In genomic region chr12:57006809-57007475, GRCh38 we compare ENCODE assay signal across 8 cellular contexts.
DNase-seq lines count a peak whose midpoint lies in the region; ATAC-seq lines count a peak whose summit lies in the region.

No MANE protein-coding gene starts in this region.

- peak overlapping the region; percentile 96 for H3K4me3 Mint-ChIP-seq in stimulated activated effector memory CD8-positive, alpha-beta T cell treated with anti-CD3 and anti-CD28 coated beads, Interleukin-12 subunit alpha, Interleukin-12 subunit beta, amount 100 ng/mL, for 72 hours

- H3K36me3 ChIP-seq in HAP-1 (replicated peaks): peaks cover 26% of the 10 kb centered on the region

- H3K4me1 ChIP-seq in HAP-1: peaks cover 18% of the 10 kb centered on the region

- H3K27me3 ChIP-seq in HAP-1 (ENCODE audit: low read depth): no peaks in the 10 kb centered on the region

- no peaks in the 10 kb centered on the region for H3K9me3 Mint-ChIP-seq in stimulated activated effector memory CD8-positive, alpha-beta T cell treated with anti-CD3 and anti-CD28 coated beads, Interleukin-12 subunit alpha, Interleukin-12 subunit beta, amount 100 ng/mL, for 72 hours

- DNase-seq in HAP-1 (ENCODE audit: low spot score in 2 of 2) (no peak), foreskin melanocyte (peak; percentile 13), NCI-H1048 (lab: John Stamatoyannopoulos, UW) (no peak), HuH-7.5 (ENCODE audit: low spot score) (no peak), hepatic stellate cell (ENCODE audit: low spot score) (no peak)
- peak; percentile 25 to 44 for DNase-seq in activated CD4-positive, alpha-beta T cell treated with anti-CD3 and anti-CD28 coated beads, Interleukin-2, amount 50 U/mL, for 48 hours
- no peak for DNase-seq in stimulated activated effector memory CD8-positive, alpha-beta T cell treated with anti-CD3 and anti-CD28 coated beads, Interleukin-12 subunit alpha, Interleukin-12 subunit beta, amount 100 ng/mL, for 72 hours (ENCODE audit: low spot score in 2 of 2)
- no peak for DNase-seq in effector CD8-positive, alpha-beta T cell (lab: John Stamatoyannopoulos, UW)

- H3K9me3 ChIP-seq in HAP-1: no peaks in the 10 kb centered on the region

- H3K4me3 ChIP-seq in HAP-1: peak overlapping the region; percentile 14

- in situ Hi-C loops in HAP-1 (cut with MboI; ENCODE audit: low sequenced_read_pairs): no loop called here

- peak overlapping the region; percentile 84 for H3K27ac Mint-ChIP-seq in stimulated activated effector memory CD8-positive, alpha-beta T cell treated with anti-CD3 and anti-CD28 coated beads, Interleukin-12 subunit alpha, Interleukin-12 subunit beta, amount 100 ng/mL, for 72 hours

- peaks cover 45% of the 10 kb centered on the region for H3K4me1 Mint-ChIP-seq in stimulated activated effector memory CD8-positive, alpha-beta T cell treated with anti-CD3 and anti-CD28 coated beads, Interleukin-12 subunit alpha, Interleukin-12 subunit beta, amount 100 ng/mL, for 72 hours

- ATAC-seq in stimulated activated effector memory CD8-positive, alpha-beta T cell treated with anti-CD3 and anti-CD28 coated beads, Interleukin-12 subunit alpha, Interleukin-12 subunit beta, amount 100 ng/mL, for 72 hours: no peak

- peaks cover 32% of the 10 kb centered on the region for H3K36me3 Mint-ChIP-seq in stimulated activated effector memory CD8-positive, alpha-beta T cell treated with anti-CD3 and anti-CD28 coated beads, Interleukin-12 subunit alpha, Interleukin-12 subunit beta, amount 100 ng/mL, for 72 hours

Comparison
In these comparisons a context has a peak if more than half of its experiments do, and no peak if none do; other contexts are left out.
1. DNase-seq: peak in activated CD4-positive, alpha-beta T cell treated with anti-CD3 and anti-CD28 coated beads, Interleukin-2, amount 50 U/mL, for 48 hours (2 of 2) and foreskin melanocyte (single experiment); none in HAP-1 (0 of 2), stimulated activated effector memory CD8-positive, alpha-beta T cell treated with anti-CD3 and anti-CD28 coated beads, Interleukin-12 subunit alpha, Interleukin-12 subunit beta, amount 100 ng/mL, for 72 hours (0 of 2), NCI-H1048 (single experiment), HuH-7.5 (single experiment), hepatic stellate cell (single experiment) and effector CD8-positive, alpha-beta T cell (single experiment).